In the genomic region with DNA sequence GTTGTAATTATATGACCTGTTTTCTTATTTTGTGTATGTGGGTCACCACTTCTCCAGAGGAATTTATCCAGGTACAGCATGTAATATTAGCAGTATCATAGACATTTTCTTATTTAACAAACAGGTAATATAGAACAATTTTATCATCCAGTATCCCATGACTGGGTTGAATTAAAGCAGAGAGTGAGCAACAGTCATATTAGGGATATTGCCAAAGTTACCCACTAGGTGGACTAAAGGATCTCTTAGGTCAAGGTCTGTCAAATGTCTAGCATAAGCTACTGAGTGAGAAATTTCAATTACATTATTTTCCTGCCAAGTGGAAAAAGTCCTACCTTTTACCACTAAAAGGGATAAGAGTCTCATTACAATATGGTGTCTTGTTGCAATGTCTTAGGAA, we compare ENCODE assay signal across 9 cellular contexts.
DNase-seq lines count a peak whose midpoint lies in the region; ATAC-seq, FAIRE-seq and TF ChIP-seq lines count a peak whose summit lies in the region.
"Had no signal": no experiment of that assay in that cellular context is flagged by ENCODE, and none has a peak within 500 bp of the region (broad histone marks: within the 10 kb centered on the region; RNA-seq: fewer than 3 reads in every experiment).

No MANE protein-coding gene starts in this region.

- TF ChIP-seq CTCF in ovary (IDR thresholded peaks at IDR 0.05): no peak

- CTCF ChIA-PET in activated naive CD4-positive, alpha-beta T cell treated with anti-CD3 and anti-CD28 coated beads, Interleukin-2, amount 10 ng/mL, durations not matched to agents 7 days and 5 days (lab: Charles Lee): no interaction called here

- no peak overlapping the region for H3K4me3 Mint-ChIP-seq in activated naive CD4-positive, alpha-beta T cell treated with anti-CD3 and anti-CD28 coated beads, Interleukin-2, amount 10 ng/mL, durations not matched to agents 7 days and 5 days
- H3K4me3 Mint-ChIP-seq: CD4-positive, CD25-positive, alpha-beta regulatory T cell had no signal

- no peaks in the 10 kb centered on the region for H3K4me1 Mint-ChIP-seq in activated naive CD4-positive, alpha-beta T cell treated with anti-CD3 and anti-CD28 coated beads, Interleukin-2, amount 10 ng/mL, durations not matched to agents 7 days and 5 days
- H3K4me1 Mint-ChIP-seq: CD4-positive, CD25-positive, alpha-beta regulatory T cell had no signal

- no peaks in the 10 kb centered on the region for H3K9me3 ChIP-seq in ovary

- no peaks in the 10 kb centered on the region for H3K4me1 ChIP-seq in ovary (ENCODE audit: insufficient read depth)

- H3K27ac Mint-ChIP-seq in activated naive CD4-positive, alpha-beta T cell treated with anti-CD3 and anti-CD28 coated beads, Interleukin-2, amount 10 ng/mL, durations not matched to agents 7 days and 5 days: no peak overlapping the region
- H3K27ac Mint-ChIP-seq: CD4-positive, CD25-positive, alpha-beta regulatory T cell had no signal

- no peak for TF ChIP-seq EP300 in ovary (IDR thresholded peaks at IDR 0.05)

- peak; percentile 53 for ATAC-seq in left colon
- ATAC-seq in HG03039 (IDR thresholded peaks at IDR 0.05; ENCODE audit: unreplicated experiment): no peak

- intact Hi-C loops in left colon (cut with DNase I, micrococcal nuclease) (no loop called here), ovary (cut with DNase I) (no loop called here)

- no peak for TF ChIP-seq POLR2A in ovary (IDR thresholded peaks at IDR 0.05)

- DNase-seq in NCI-H510A treated with DMSO at 0.1 percent for 48 hours (lab: John Stamatoyannopoulos, UW): peak; percentile 40
- DNase-seq in NCI-H510A (lab: John Stamatoyannopoulos, UW): no peak
- DNase-seq in HT1080 (ENCODE audit: low read depth): peak; percentile 30
- peak; percentile 4 for DNase-seq in RCC 7860 (ENCODE audit: low spot score)
- DNase-seq in left colon: no peak
- no peak for DNase-seq in activated naive CD4-positive, alpha-beta T cell treated with anti-CD3 and anti-CD28 coated beads, Interleukin-2, amount 10 ng/mL, durations not matched to agents 7 days and 5 days
- no peak for DNase-seq in ovary

- FAIRE-seq in RCC 7860 (lab: Jason Lieb, UNC): no peak

- no peaks in the 10 kb centered on the region for H3K27me3 Mint-ChIP-seq in activated naive CD4-positive, alpha-beta T cell treated with anti-CD3 and anti-CD28 coated beads, Interleukin-2, amount 10 ng/mL, durations not matched to agents 7 days and 5 days

- no peak overlapping the region for H3K27ac ChIP-seq in ovary

- no peak overlapping the region for H3K4me3 ChIP-seq in ovary

- no peaks in the 10 kb centered on the region for H3K27me3 ChIP-seq in ovary

- no peaks in the 10 kb centered on the region for H3K36me3 ChIP-seq in ovary

- H3K9me3 Mint-ChIP-seq in activated naive CD4-positive, alpha-beta T cell treated with anti-CD3 and anti-CD28 coated beads, Interleukin-2, amount 10 ng/mL, durations not matched to agents 7 days and 5 days: no peaks in the 10 kb centered on the region

- no peaks in the 10 kb centered on the region for H3K36me3 Mint-ChIP-seq in activated naive CD4-positive, alpha-beta T cell treated with anti-CD3 and anti-CD28 coated beads, Interleukin-2, amount 10 ng/mL, durations not matched to agents 7 days and 5 days
- H3K36me3 Mint-ChIP-seq: CD4-positive, CD25-positive, alpha-beta regulatory T cell had no signal

Comparison
In these comparisons a context has a peak if more than half of its experiments do, and no peak if none do; other contexts are left out.
1. DNase-seq: peak in NCI-H510A treated with DMSO at 0.1 percent for 48 hours (single experiment), HT1080 (single experiment) and RCC 7860 (single experiment); none in NCI-H510A (single experiment), left colon (0 of 2), activated naive CD4-positive, alpha-beta T cell treated with anti-CD3 and anti-CD28 coated beads, Interleukin-2, amount 10 ng/mL, durations not matched to agents 7 days and 5 days (single experiment) and ovary (0 of 5).